10 cellular contexts compared by ENCODE assay signal in the genomic region with DNA sequence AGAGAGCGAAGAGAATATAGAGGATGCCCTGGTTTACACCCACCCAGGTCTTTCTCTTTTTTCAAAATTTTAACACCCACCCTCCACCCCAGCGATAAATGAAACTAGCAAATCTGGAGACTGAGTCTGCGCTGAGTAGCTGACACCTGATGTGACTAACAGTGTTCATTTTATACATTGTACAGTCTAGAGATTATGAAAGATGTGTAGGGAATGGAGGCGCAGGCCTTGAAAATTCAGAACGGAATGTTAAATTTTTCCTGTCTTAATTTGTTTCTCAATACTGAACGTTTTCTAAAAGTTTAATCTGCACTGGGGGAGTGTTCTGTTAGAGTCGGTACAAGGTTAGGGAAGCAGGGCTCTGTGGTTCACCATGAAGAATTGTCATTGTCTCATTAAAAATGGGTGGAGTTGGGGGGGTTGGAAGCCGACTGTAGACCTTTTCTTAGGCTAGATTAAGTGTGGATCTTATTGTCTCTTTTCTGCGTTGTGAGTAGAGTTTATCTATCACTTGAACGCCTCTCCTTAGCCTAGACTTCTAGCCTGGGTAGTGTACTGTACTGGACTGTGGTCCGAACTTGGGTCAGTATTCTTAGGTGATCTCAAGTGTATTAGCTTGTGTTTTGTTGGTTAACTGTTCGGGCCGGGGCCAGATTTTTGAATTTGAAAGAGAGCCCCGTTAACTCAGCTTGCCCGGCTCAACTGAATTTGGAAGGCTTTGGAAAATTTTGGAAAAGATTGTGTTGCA. TPM values are rescaled to one million over a fixed set of nuclear protein-coding genes. Genes with fewer than 3 reads are reported as not detected.
A peak's percentile ranks its signal among the peaks of the same experiment; 100 is the strongest.
DNase-seq lines count a peak whose midpoint lies in the region; ATAC-seq and TF ChIP-seq lines count a peak whose summit lies in the region.
"Had no signal": no experiment of that assay in that cellular context is flagged by ENCODE, and none has a peak within 500 bp of the region (broad histone marks: within the 10 kb centered on the region; RNA-seq: fewer than 3 reads in every experiment).

No MANE protein-coding gene starts in this region.

- H3K36me3 ChIP-seq in heart left ventricle = peaks cover 0 to 7% (median 0%) of the 10 kb centered on the region in 9 donors
- no peaks in the 10 kb centered on the region for H3K36me3 ChIP-seq in thoracic aorta

- H3K27ac ChIP-seq in heart left ventricle = peak overlapping the region in 11 of 12 donors; percentile 68 to 94 (median 82)
- peak overlapping the region; percentile 87 for H3K27ac ChIP-seq in layer of hippocampus (ENCODE audit: low read depth, low read length)
- peak overlapping the region in 1 of 2 donors; percentile 76 for H3K27ac ChIP-seq in thoracic aorta

- H3K9me3 Mint-ChIP-seq in activated naive CD8-positive, alpha-beta T cell treated with anti-CD3 and anti-CD28 coated beads for 36 hours = peaks cover 12% of the 10 kb centered on the region
- H3K9me3 Mint-ChIP-seq: activated naive CD4-positive, alpha-beta T cell treated with anti-CD3 and anti-CD28 coated beads, Interleukin-2, amount 50 U/mL, for 24 hours had no signal

- no peak overlapping the region for H3K27ac Mint-ChIP-seq in activated naive CD8-positive, alpha-beta T cell treated with anti-CD3 and anti-CD28 coated beads for 36 hours
- H3K27ac Mint-ChIP-seq: activated naive CD4-positive, alpha-beta T cell treated with anti-CD3 and anti-CD28 coated beads, Interleukin-2, amount 50 U/mL, for 24 hours; stimulated activated naive CD8-positive, alpha-beta T cell treated with anti-CD3 and anti-CD28 coated beads, Interleukin-15, Interleukin-2, amounts not matched to agents 100 ng/mL and 50 ng/mL, for 24 hours had no signal

- H3K4me1 ChIP-seq in heart left ventricle (peaks cover 0 to 62% (median 39%) of the 10 kb centered on the region in 12 donors), thoracic aorta (ENCODE audit: control insufficient read depth in 1 of 2, low read depth in 2 of 2) (peaks cover 24 to 42% of the 10 kb centered on the region in 2 donors)

- TF ChIP-seq CTCF in heart left ventricle (IDR thresholded peaks at IDR 0.05) (no peak), thoracic aorta (IDR thresholded peaks at IDR 0.05) (no peak)

- peak overlapping the region; percentile 52 to 88 (median 70) for H3K4me3 ChIP-seq in heart left ventricle
- peak overlapping the region; percentile 93 for H3K4me3 ChIP-seq in thoracic aorta

- intact Hi-C loops in heart left ventricle (cut with DNase I) = loop anchor here (1.0 to 10.0 kb wide), 16 partner anchors 43 to 285 kb away; a partner anchor contains a TSS
- intact Hi-C loops in Right ventricle myocardium superior (cut with DNase I) = loop anchor here (5.0 to 10.0 kb wide), 3 partner anchors 133 to 285 kb away; no protein-coding TSS in a partner anchor

- peaks cover 24% of the 10 kb centered on the region for H3K4me1 Mint-ChIP-seq in activated naive CD8-positive, alpha-beta T cell treated with anti-CD3 and anti-CD28 coated beads for 36 hours

- DNase-seq in heart left ventricle (no peak), Right ventricle myocardium superior (no peak), thoracic aorta (ENCODE audit: low spot score) (no peak), NCI-H524 treated with DMSO at 0.1 percent for 48 hours (lab: John Stamatoyannopoulos, UW) (no peak), H4 (ENCODE audit: low spot score) (no peak)
- peak; percentile 26 for DNase-seq in activated naive CD8-positive, alpha-beta T cell treated with anti-CD3 and anti-CD28 coated beads for 36 hours

- ATAC-seq in heart left ventricle (peak in 1 of 4 donors; percentile 4), Right ventricle myocardium superior (ENCODE audit: poor library complexity) (no peak), thoracic aorta (ENCODE audit: insufficient number of reproducible peaks, low FRiP score, low read depth) (no peak), GM21390 (IDR thresholded peaks at IDR 0.05; ENCODE audit: unreplicated experiment) (no peak)

- no peak overlapping the region for H3K4me3 Mint-ChIP-seq in activated naive CD8-positive, alpha-beta T cell treated with anti-CD3 and anti-CD28 coated beads for 36 hours
- H3K4me3 Mint-ChIP-seq: activated naive CD4-positive, alpha-beta T cell treated with anti-CD3 and anti-CD28 coated beads, Interleukin-2, amount 50 U/mL, for 24 hours; stimulated activated naive CD8-positive, alpha-beta T cell treated with anti-CD3 and anti-CD28 coated beads, Interleukin-15, Interleukin-2, amounts not matched to agents 100 ng/mL and 50 ng/mL, for 24 hours had no signal

- H3K9me3 ChIP-seq in heart left ventricle = peaks cover 0 to 3% (median 0%) of the 10 kb centered on the region in 12 donors
- H3K9me3 ChIP-seq in thoracic aorta = no peaks in the 10 kb centered on the region

- H3K27me3 Mint-ChIP-seq in activated naive CD8-positive, alpha-beta T cell treated with anti-CD3 and anti-CD28 coated beads for 36 hours = peaks cover 3% of the 10 kb centered on the region
- H3K27me3 Mint-ChIP-seq: activated naive CD4-positive, alpha-beta T cell treated with anti-CD3 and anti-CD28 coated beads, Interleukin-2, amount 50 U/mL, for 24 hours had no signal

- H3K27me3 ChIP-seq in heart left ventricle = no peaks in the 10 kb centered on the region
- H3K27me3 ChIP-seq in layer of hippocampus (ENCODE audit: control insufficient read depth, insufficient read depth, low read length) = no peaks in the 10 kb centered on the region
- H3K27me3 ChIP-seq in thoracic aorta (replicated peaks; ENCODE audit: insufficient read depth) = no peaks in the 10 kb centered on the region

- peaks cover 25% of the 10 kb centered on the region for H3K36me3 Mint-ChIP-seq in activated naive CD8-positive, alpha-beta T cell treated with anti-CD3 and anti-CD28 coated beads for 36 hours

- WGBS in heart left ventricle, 4 donors = 5 to 10% (median 8%) methylated on average over 15 of the region's 15 CpGs

- no peak for TF ChIP-seq POLR2A in heart left ventricle (IDR thresholded peaks at IDR 0.05)

RNA-seq across cellular contexts. Expression of a gene that starts 1.9 kb away (rescaled TPM):
- total RNA-seq in heart left ventricle (100 to 1,000 TPM in 6 of 9 donors, 10 to 100 TPM in 3; 65.3 to 146 (median 114) TPM), Right ventricle myocardium superior (76.9 TPM), thoracic aorta (100 to 1,000 TPM in 1 of 2 donors, 10 to 100 TPM in 1; 60.1 to 147 TPM)
- polyA plus RNA-seq in heart left ventricle = 100 to 1,000 TPM in 1 of 2 donors, 10 to 100 TPM in 1; 52.7 to 192 TPM
- total RNA-seq in activated naive CD8-positive, alpha-beta T cell treated with anti-CD3 and anti-CD28 coated beads for 36 hours = 10 to 100 TPM; 34.4 to 36.5 TPM
- total RNA-seq in H4 (2014; rRNA removed; shearing (Covaris generic)) = 17.8 and 26.4 TPM in 2 replicates
